ENCODE assay signal across 1 cellular context in genomic region chr2:20350753-20351554, GRCh38.
TF ChIP-seq lines count a peak whose summit lies in the region.

Gene PUM2, minus strand, starts transcription at chr2:20350844. Its CDS starts 23,484 bp downstream, at chr2:20327360.

TF ChIP-seq in A549, 52 proteins besides CTCF, POLR2A, EP300 and RAD21 (continued from another document):
- TF ChIP-seq BCL3 (IDR thresholded peaks at IDR 0.05) (peak; percentile 66; the same call in 1 of the 3 replicates), HMGXB4 (CRISPR knock-in tag; IDR thresholded peaks at IDR 0.05; ENCODE audit: borderline replicate concordance) (no peak), ZC3H11A (IDR thresholded peaks at IDR 0.05) (no peak), RARB (CRISPR knock-in tag; IDR thresholded peaks at IDR 0.05) (no peak), FOSL2 (IDR thresholded peaks at IDR 0.05) (no peak), FOSL2 (CRISPR knock-in tag; IDR thresholded peaks at IDR 0.05) (no peak), HES2 (IDR thresholded peaks at IDR 0.05) (no peak), ATOH8 (CRISPR knock-in tag; IDR thresholded peaks at IDR 0.05; ENCODE audit: low read depth) (no peak), ELK1 (IDR thresholded peaks at IDR 0.05; ENCODE audit: low read depth, low read length) (no peak), HOXB13 (CRISPR knock-in tag; IDR thresholded peaks at IDR 0.05; ENCODE audit: low read depth) (no peak), MAX (IDR thresholded peaks at IDR 0.05) (peak; percentile 98), PBX3 (IDR thresholded peaks at IDR 0.05) (no peak), NPAS2 (CRISPR knock-in tag; IDR thresholded peaks at IDR 0.05; ENCODE audit: borderline replicate concordance) (peak; percentile 94), JUN (IDR thresholded peaks at IDR 0.05) (peak; percentile 74 to 90; a peak in 4 of 5 replicates), NFE2L2 (conservative IDR thresholded peaks at IDR 0.05; ENCODE audit: low read length) (no peak; the same call in 1 of the 2 replicates), ZSCAN20 (CRISPR knock-in tag; IDR thresholded peaks at IDR 0.05) (no peak), CHD2 (IDR thresholded peaks at IDR 0.05; ENCODE audit: low read length, partially characterized antibody) (no peak), FOSB (CRISPR knock-in tag; IDR thresholded peaks at IDR 0.05) (no peak), RCOR1 (IDR thresholded peaks at IDR 0.05; ENCODE audit: low read depth, low read length) (no peak)
TF ChIP-seq in A549: peak in this region for 13.
